25 cellular contexts compared by ENCODE assay signal in genomic region chr2:30324245-30324644, GRCh38.
DNase-seq lines count a peak whose midpoint lies in the region; ATAC-seq lines count a peak whose summit lies in the region.
"Had no signal": no experiment of that assay in that cellular context is flagged by ENCODE, and none has a peak within 500 bp of the region (broad histone marks: within the 10 kb centered on the region; RNA-seq: fewer than 3 reads in every experiment).

No MANE protein-coding gene starts in this region.

- no peaks in the 10 kb centered on the region for H3K36me3 Mint-ChIP-seq in activated naive CD4-positive, alpha-beta T cell treated with anti-CD3 and anti-CD28 coated beads, Interleukin-2, amount 50 U/mL, for 72 hours
- H3K36me3 Mint-ChIP-seq in activated naive CD4-positive, alpha-beta T cell treated with anti-CD3 and anti-CD28 coated beads, Interleukin-2, amount 10 ng/mL, durations not matched to agents 7 days and 5 days, result no peaks in the 10 kb centered on the region
- no peaks in the 10 kb centered on the region for H3K36me3 Mint-ChIP-seq in naive B cell
- H3K36me3 Mint-ChIP-seq: CD14-positive monocyte; CD8-positive, alpha-beta memory T cell had no signal

- no peak for DNase-seq in activated naive CD4-positive, alpha-beta T cell treated with anti-CD3 and anti-CD28 coated beads, Interleukin-2, amount 50 U/mL, for 72 hours (ENCODE audit: low spot score in 2 of 2)
- no peak for DNase-seq in activated naive CD4-positive, alpha-beta T cell treated with anti-CD3 and anti-CD28 coated beads, Interleukin-2, amount 10 ng/mL, durations not matched to agents 7 days and 5 days
- DNase-seq in naive B cell (no peak), NCI-H2081 (lab: John Stamatoyannopoulos, UW) (no peak)
- DNase-seq: AML-193; CD8-positive, alpha-beta memory T cell; DMS 273 treated with DMSO at 0.1 percent for 48 hours; DMS79; GF-D8; GM23248; H7; Karpas-422; NCI-H1092 treated with DMSO at 0.1 percent for 48 hours; NCI-H1436; NCI-H187; NCI-H345; NCI-H748 treated with DMSO at 0.1 percent for 48 hours; NK-92 treated with Interleukin-12 subunit alpha and Interleukin-12 subunit beta, amount 100 ng/mL, for 24 hours; PC-3 had no signal

- no peak overlapping the region for H3K4me3 Mint-ChIP-seq in activated naive CD4-positive, alpha-beta T cell treated with anti-CD3 and anti-CD28 coated beads, Interleukin-2, amount 10 ng/mL, durations not matched to agents 7 days and 5 days
- H3K4me3 Mint-ChIP-seq in naive B cell, result peak overlapping the region in 7 of 8 donors; percentile 34 to 70 (median 55)
- H3K4me3 Mint-ChIP-seq: CD14-positive monocyte; CD8-positive, alpha-beta memory T cell had no signal

- ATAC-seq in activated naive CD4-positive, alpha-beta T cell treated with anti-CD3 and anti-CD28 coated beads, Interleukin-2, amount 50 U/mL, for 72 hours, result peak; percentile 32 to 45
- ATAC-seq in GM21381 (IDR thresholded peaks at IDR 0.05; ENCODE audit: unreplicated experiment), result peak; percentile 48
- peak; percentile 36 to 40 for ATAC-seq in naive B cell (ENCODE audit: low read depth in 2 of 2)
- ATAC-seq in GM21717 (IDR thresholded peaks at IDR 0.05; ENCODE audit: unreplicated experiment), result no peak
- no peak for ATAC-seq in HG02970 (IDR thresholded peaks at IDR 0.05; ENCODE audit: low FRiP score, unreplicated experiment)
- ATAC-seq: HepG2, PC-3, Right ventricle myocardium inferior had no signal

- peak overlapping the region in 1 of 2 donors; percentile 29 for H3K27ac Mint-ChIP-seq in activated naive CD4-positive, alpha-beta T cell treated with anti-CD3 and anti-CD28 coated beads, Interleukin-2, amount 50 U/mL, for 72 hours
- H3K27ac Mint-ChIP-seq in activated naive CD4-positive, alpha-beta T cell treated with anti-CD3 and anti-CD28 coated beads, Interleukin-2, amount 10 ng/mL, durations not matched to agents 7 days and 5 days, result no peak overlapping the region
- peak overlapping the region in 5 of 6 donors; percentile 88 to 99 (median 97) for H3K27ac Mint-ChIP-seq in naive B cell

- H3K4me1 Mint-ChIP-seq in activated naive CD4-positive, alpha-beta T cell treated with anti-CD3 and anti-CD28 coated beads, Interleukin-2, amount 10 ng/mL, durations not matched to agents 7 days and 5 days, result peaks cover 14% of the 10 kb centered on the region
- peaks cover 50 to 57% (median 51%) of the 10 kb centered on the region in 3 donors for H3K4me1 Mint-ChIP-seq in naive B cell
- H3K4me1 Mint-ChIP-seq: CD14-positive monocyte had no signal

- peaks cover 3 to 10% of the 10 kb centered on the region in 2 donors for H3K9me3 Mint-ChIP-seq in activated naive CD4-positive, alpha-beta T cell treated with anti-CD3 and anti-CD28 coated beads, Interleukin-2, amount 50 U/mL, for 72 hours
- H3K9me3 Mint-ChIP-seq in activated naive CD4-positive, alpha-beta T cell treated with anti-CD3 and anti-CD28 coated beads, Interleukin-2, amount 10 ng/mL, durations not matched to agents 7 days and 5 days, result no peaks in the 10 kb centered on the region
- H3K9me3 Mint-ChIP-seq in naive B cell, result peaks cover 0 to 3% (median 0%) of the 10 kb centered on the region in 7 donors
- H3K9me3 Mint-ChIP-seq: CD8-positive, alpha-beta memory T cell had no signal

- H3K27me3 Mint-ChIP-seq in activated naive CD4-positive, alpha-beta T cell treated with anti-CD3 and anti-CD28 coated beads, Interleukin-2, amount 10 ng/mL, durations not matched to agents 7 days and 5 days, result peaks cover 6% of the 10 kb centered on the region
- no peaks in the 10 kb centered on the region for H3K27me3 Mint-ChIP-seq in naive B cell
- H3K27me3 Mint-ChIP-seq: CD8-positive, alpha-beta memory T cell had no signal

- CTCF ChIA-PET in activated naive CD4-positive, alpha-beta T cell treated with anti-CD3 and anti-CD28 coated beads, Interleukin-2, amount 10 ng/mL, durations not matched to agents 7 days and 5 days (lab: Charles Lee), result interaction anchor here (1.4 kb wide), 1 partner anchor 9 kb away, joined by 4 read pairs; no protein-coding TSS in a partner anchor

Comparison
In these comparisons a context has a peak if more than half of its experiments do, and no peak if none do; other contexts are left out.
1. ATAC-seq: peak in activated naive CD4-positive, alpha-beta T cell treated with anti-CD3 and anti-CD28 coated beads, Interleukin-2, amount 50 U/mL, for 72 hours (2 of 2), GM21381 (single experiment) and naive B cell (2 of 2); none in GM21717 (single experiment) and HG02970 (single experiment).